In the genomic region with DNA sequence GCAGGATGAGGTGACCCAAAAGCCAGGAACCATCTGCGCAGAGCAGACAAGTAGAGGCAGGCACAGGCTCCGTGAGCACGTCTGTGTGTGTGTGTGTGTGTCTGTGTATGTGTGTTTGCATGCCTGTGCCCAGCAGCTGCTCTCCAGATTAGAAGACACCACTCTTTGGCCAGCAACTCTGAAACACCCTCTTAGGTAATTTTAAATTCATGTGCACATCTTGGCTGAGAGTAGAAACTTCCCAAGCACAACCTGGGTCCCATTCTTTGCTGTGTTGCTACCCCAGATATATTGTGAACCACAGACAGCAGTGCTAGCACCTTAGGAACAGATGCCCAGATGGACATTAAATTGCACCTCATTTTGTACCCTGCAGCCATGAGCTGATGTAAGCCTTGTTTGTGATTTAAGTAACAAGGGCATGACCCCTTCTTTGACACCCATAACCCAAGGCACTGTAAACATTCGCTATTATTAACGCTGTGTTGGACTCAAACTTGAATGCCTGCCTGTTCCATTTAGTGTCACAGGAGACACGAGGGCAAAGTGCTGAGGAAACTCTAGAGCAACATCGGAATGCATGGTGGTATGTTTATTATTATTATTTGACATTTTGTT, we compare ENCODE assay signal across 12 cellular contexts. TPM values are rescaled to one million over a fixed set of nuclear protein-coding genes. Genes with fewer than 3 reads are reported as not detected.
A peak's percentile ranks its signal among the peaks of the same experiment; 100 is the strongest.
DNase-seq lines count a peak whose midpoint lies in the region; ATAC-seq and TF ChIP-seq lines count a peak whose summit lies in the region.
"Had no signal": no experiment of that assay in that cellular context is flagged by ENCODE, and none has a peak within 500 bp of the region (broad histone marks: within the 10 kb centered on the region; RNA-seq: fewer than 3 reads in every experiment).

A gene (minus strand): TSS at position 89 of the 618 bp plus-strand sequence.

- TF ChIP-seq POLR2A in IMR-90 (IDR thresholded peaks at IDR 0.05; ENCODE audit: low read depth, low read length) = no peak

- CTCF ChIA-PET in IMR-90 (lab: Yijun Ruan, JAX) = interaction anchor here (1.3 kb wide), 1 partner anchor 10 kb away, joined by 5 read pairs; no protein-coding TSS in a partner anchor
- CTCF ChIA-PET in Calu3 (lab: Charles Lee) = no interaction called here

- H3K9me3 Mint-ChIP-seq in mesothelial cell of epicardium (peaks cover 16% of the 10 kb centered on the region), Calu3 (ENCODE audit: low read depth, unreplicated experiment) (peaks cover 3% of the 10 kb centered on the region)
- H3K9me3 Mint-ChIP-seq: activated T-helper 1 cell treated with anti-CD3 and anti-CD28 coated beads, Interleukin-12 subunit alpha, Interleukin-12 subunit beta, Interleukin-2, Interleukin-4 antibody, amounts not matched to agents 30 ng/mL and 10 ng/mL and 1 ng/mL, durations not matched to agents 14 hours and 24 hours and 36 hours; stimulated activated memory B cell treated with anti-CD40 and anti-IgM and Interleukin-4, amounts not matched to agents 10 μg/mL and 1 μg/mL and 100 μg/mL, for 72 hours had no signal

- H2BK120ac ChIP-seq in IMR-90 (ENCODE audit: low read depth, low read length) = peak within 1 kb of the TSS; percentile 11; the same call in 1 of the 2 replicates

- TF ChIP-seq CTCF in IMR-90 (conservative IDR thresholded peaks at IDR 0.05; ENCODE audit: low read depth, low read length) = no peak
- TF ChIP-seq CTCF in mesothelial cell of epicardium (IDR thresholded peaks at IDR 0.05; ENCODE audit: unreplicated experiment) = no peak
- no peak for TF ChIP-seq CTCF in Calu3 (IDR thresholded peaks at IDR 0.05; ENCODE audit: unreplicated experiment)

- H2BK20ac ChIP-seq in IMR-90 (ENCODE audit: low read depth, low read length) = peak within 1 kb of the TSS; percentile 41; the same call in 1 of the 2 replicates

- H3K4me3 ChIP-seq in IMR-90 (ENCODE audit: insufficient read depth, low read depth, low read length) (no peak within 1 kb of the TSS), thymus (ENCODE audit: low read length) (no peak within 1 kb of the TSS)

- in situ Hi-C loops in IMR-90 (cut with MboI; ENCODE audit: low sequenced_read_pairs) = no loop called here

- H3K4me3 Mint-ChIP-seq in mesothelial cell of epicardium (no peak within 1 kb of the TSS), Calu3 (ENCODE audit: low read depth, unreplicated experiment) (no peak within 1 kb of the TSS)
- H3K4me3 Mint-ChIP-seq: activated T-helper 1 cell treated with anti-CD3 and anti-CD28 coated beads, Interleukin-12 subunit alpha, Interleukin-12 subunit beta, Interleukin-2, Interleukin-4 antibody, amounts not matched to agents 30 ng/mL and 10 ng/mL and 1 ng/mL, durations not matched to agents 14 hours and 24 hours and 36 hours; stimulated activated memory B cell treated with anti-CD40 and anti-IgM and Interleukin-4, amounts not matched to agents 10 μg/mL and 1 μg/mL and 100 μg/mL, for 72 hours had no signal

- peak within 1 kb of the TSS; percentile 38; the same call in 1 of the 3 replicates for H2BK15ac ChIP-seq in IMR-90 (ENCODE audit: low read depth, low read length)

- H3K36me3 ChIP-seq in IMR-90 (ENCODE audit: control insufficient read depth, insufficient read depth, low read length) (no peaks in the 10 kb centered on the region), thymus (ENCODE audit: control insufficient read depth, insufficient read depth) (no peaks in the 10 kb centered on the region)

- no peak within 1 kb of the TSS for H3K4me2 ChIP-seq in IMR-90 (ENCODE audit: low read depth, low read length)

- 0 out of 4 replicates have a peak within 1 kb of the TSS, but pooled peaks of 1 of the 2 experiments have one; percentile 19 for H4K8ac ChIP-seq in IMR-90 (ENCODE audit: low read depth in 2 of 2, low read length in 2 of 2)

- H3K36me3 Mint-ChIP-seq in mesothelial cell of epicardium (no peaks in the 10 kb centered on the region), Calu3 (ENCODE audit: insufficient read depth, unreplicated experiment) (peaks cover 5% of the 10 kb centered on the region)

- ATAC-seq in IMR-90 (ENCODE audit: low read depth) (peak; percentile 65), esophagus mucosa (peak; percentile 52)
- ATAC-seq: stimulated activated memory B cell treated with anti-CD40 and anti-IgM and Interleukin-4, amounts not matched to agents 10 μg/mL and 1 μg/mL and 100 μg/mL, for 72 hours had no signal

- no peak for TF ChIP-seq RAD21 in IMR-90 (IDR thresholded peaks at IDR 0.05; ENCODE audit: low read length)

- dilution Hi-C loops in IMR-90 (cut with HindIII; ENCODE audit: low sequenced_read_pairs, unreplicated experiment) = no loop called here

- peak within 1 kb of the TSS; percentile 48 for H2AK5ac ChIP-seq in IMR-90 (ENCODE audit: low read depth, low read length)

- intact Hi-C loops in IMR-90 (cut with micrococcal nuclease) = no loop called here
- intact Hi-C loops in Calu3 (cut with micrococcal nuclease; ENCODE audit: unreplicated experiment) = no loop called here

- no peak within 1 kb of the TSS for H3K9ac ChIP-seq in IMR-90 (ENCODE audit: low read depth, low read length)

- H4K5ac ChIP-seq in IMR-90 (ENCODE audit: low read depth, low read length) = no peak within 1 kb of the TSS; the same call in 1 of the 2 replicates

- no peaks in the 10 kb centered on the region for H4K20me1 ChIP-seq in IMR-90 (ENCODE audit: insufficient read depth, low read length)

- H3K23ac ChIP-seq in IMR-90 (ENCODE audit: low read depth, low read length) = no peak within 1 kb of the TSS

- H3K14ac ChIP-seq in IMR-90 (replicated peaks; ENCODE audit: low read depth, low read length) = peak within 1 kb of the TSS; percentile 65

- no peak for DNase-seq in IMR-90
- no peak for DNase-seq in mesothelial cell of epicardium (ENCODE audit: low spot score in 2 of 2, unreplicated experiment in 2 of 2)
- DNase-seq in Kasumi-1 (lab: John Stamatoyannopoulos, UW) = no peak
- DNase-seq in NCI-H510A treated with DMSO at 0.1 percent for 48 hours (lab: John Stamatoyannopoulos, UW) = no peak
- no peak for DNase-seq in SW 1271 (lab: John Stamatoyannopoulos, UW)
- DNase-seq in Calu3 = no peak
- DNase-seq: NCI-H2029 treated with DMSO at 0.1 percent for 48 hours; stimulated activated CD4-positive, alpha-beta T cell treated with anti-CD3 and anti-CD28 coated beads, Interleukin-12 subunit alpha, Interleukin-12 subunit beta, amount 100 ng/mL, for 4 hours had no signal

- H3K4ac ChIP-seq in IMR-90 (ENCODE audit: low read depth, low read length) = no peak within 1 kb of the TSS

- no peak within 1 kb of the TSS for H3K27ac Mint-ChIP-seq in mesothelial cell of epicardium
- no peak within 1 kb of the TSS for H3K27ac Mint-ChIP-seq in Calu3 (ENCODE audit: unreplicated experiment)
- H3K27ac Mint-ChIP-seq: activated T-helper 1 cell treated with anti-CD3 and anti-CD28 coated beads, Interleukin-12 subunit alpha, Interleukin-12 subunit beta, Interleukin-2, Interleukin-4 antibody, amounts not matched to agents 30 ng/mL and 10 ng/mL and 1 ng/mL, durations not matched to agents 14 hours and 24 hours and 36 hours; stimulated activated memory B cell treated with anti-CD40 and anti-IgM and Interleukin-4, amounts not matched to agents 10 μg/mL and 1 μg/mL and 100 μg/mL, for 72 hours had no signal

- H4K91ac ChIP-seq in IMR-90 (ENCODE audit: insufficient read depth, low read depth, low read length) = peak within 1 kb of the TSS; percentile 24

- H3K4me1 ChIP-seq in IMR-90 (ENCODE audit: control insufficient read depth, insufficient read depth, low read length) (peaks cover 7% of the 10 kb centered on the region), thymus (ENCODE audit: control insufficient read depth, insufficient read depth, low read length) (no peaks in the 10 kb centered on the region)

- H2BK5ac ChIP-seq in IMR-90 (ENCODE audit: low read depth, low read length, poor library complexity, severe bottlenecking) = no peak within 1 kb of the TSS

- H3K27me3 Mint-ChIP-seq in mesothelial cell of epicardium (ENCODE audit: low read depth) (no peaks in the 10 kb centered on the region), Calu3 (ENCODE audit: unreplicated experiment) (no peaks in the 10 kb centered on the region)
- H3K27me3 Mint-ChIP-seq: stimulated activated memory B cell treated with anti-CD40 and anti-IgM and Interleukin-4, amounts not matched to agents 10 μg/mL and 1 μg/mL and 100 μg/mL, for 72 hours had no signal

- no CpG with 5 or more reads among the region's 7 CpGs for WGBS in IMR-90 (ENCODE audit: extremely low coverage in 2 of 2, insufficient read length in 1 of 2), 2 experiments
- 94% methylated on average over 7 of the region's 7 CpGs for WGBS in thymus

- H3K27ac ChIP-seq in IMR-90 (ENCODE audit: insufficient read depth, low read length) (peak within 1 kb of the TSS; percentile 26; the same call in 1 of the 2 replicates), thymus (ENCODE audit: low read depth) (no peak within 1 kb of the TSS)

- no TSS peak for BruUV-seq in IMR-90 (replicated peaks; lab: Mats Ljungman, UMichigan)
- no TSS peak for BruUV-seq in Calu3 (replicated peaks; lab: Mats Ljungman, UMichigan)

- peaks cover 0 to 3% of the 10 kb centered on the region in 2 experiments; a peak in 1 of 4 replicates for H3K79me1 ChIP-seq in IMR-90 (ENCODE audit: low read depth in 1 of 2, low read length in 2 of 2)

- H3K9me3 ChIP-seq in IMR-90 (ENCODE audit: control insufficient read depth, insufficient read depth, low read length) (no peaks in the 10 kb centered on the region), thymus (ENCODE audit: control insufficient read depth) (no peaks in the 10 kb centered on the region)

- H3K27me3 ChIP-seq in IMR-90 (ENCODE audit: control insufficient read depth, insufficient read depth, low read length) = no peaks in the 10 kb centered on the region
- H3K27me3 ChIP-seq in thymus (ENCODE audit: control insufficient read depth, insufficient read depth) = no peaks in the 10 kb centered on the region

- H3K4me1 Mint-ChIP-seq in mesothelial cell of epicardium (peaks cover 14% of the 10 kb centered on the region), Calu3 (ENCODE audit: low read depth, unreplicated experiment) (no peaks in the 10 kb centered on the region)
- H3K4me1 Mint-ChIP-seq: stimulated activated memory B cell treated with anti-CD40 and anti-IgM and Interleukin-4, amounts not matched to agents 10 μg/mL and 1 μg/mL and 100 μg/mL, for 72 hours had no signal

- peak within 1 kb of the TSS; percentile 40 for H2AK9ac ChIP-seq in IMR-90 (replicated peaks; ENCODE audit: low read depth, low read length, poor library complexity)

- H3K56ac ChIP-seq in IMR-90 (ENCODE audit: extremely low read depth, insufficient read depth, low read length) = no peak within 1 kb of the TSS

- POLR2A ChIA-PET in IMR-90 (lab: Charles Lee; ENCODE audit: unreplicated experiment) = no interaction called here

- peaks cover 10% of the 10 kb centered on the region for H3K9me1 ChIP-seq in IMR-90 (ENCODE audit: insufficient read depth, low read length)

- peak within 1 kb of the TSS; percentile 33; the same call in 1 of the 2 replicates for H3K18ac ChIP-seq in IMR-90 (ENCODE audit: low read depth, low read length)

- no peak within 1 kb of the TSS for H2AFZ ChIP-seq in IMR-90 (replicated peaks; ENCODE audit: low read length, poor library complexity)

RNA-seq across cellular contexts. Expression of the gene that starts here (rescaled TPM):
- total RNA-seq in IMR-90 (2012; rRNA removed) (19.9 and 21.1 TPM in 2 replicates), esophagus mucosa (2.3 TPM), mesothelial cell of epicardium (15.6 to 19.8 TPM (median 15.7 TPM) in 3 replicates), Calu3 (2022) (2.4 and 5.2 TPM in 2 replicates)
- polyA plus RNA-seq in IMR-90 (2012; rRNA removed) (11.5 and 14.7 TPM in 2 replicates), thymus (15.5 TPM)
- 2.5 and 4.3 TPM in 2 replicates for polyA plus RNA-seq in IMR-90 (2012; cell fraction: cytosol; rRNA removed)
- polyA plus RNA-seq in IMR-90 (2012; cell fraction: nucleus; rRNA removed; ENCODE audit: low replicate concordance) = 1.4 and 10.5 TPM in 2 replicates
